28 cellular contexts compared by ENCODE assay signal in the genomic region with DNA sequence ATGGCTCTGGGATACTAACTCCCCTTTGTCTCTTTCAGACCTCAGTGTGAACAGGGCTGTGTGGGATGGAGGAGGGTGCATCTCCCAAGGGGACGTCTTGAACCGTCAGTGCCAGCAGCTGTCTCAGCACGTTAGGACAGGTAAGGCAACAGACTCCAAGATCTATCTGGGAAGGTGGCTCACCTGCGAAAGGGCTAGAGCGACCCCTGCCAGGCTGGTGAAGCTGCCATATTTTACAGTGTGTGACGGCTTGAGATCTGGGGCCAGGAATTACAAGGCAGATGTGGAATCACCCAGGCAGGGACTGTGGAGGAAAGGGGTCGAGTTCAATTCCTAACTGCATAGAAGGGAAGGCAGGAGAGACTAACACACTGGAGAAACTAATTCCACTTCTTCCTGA. TPM values are rescaled to one million over a fixed set of nuclear protein-coding genes. Genes with fewer than 3 reads are reported as not detected.
DNase-seq lines count a peak whose midpoint lies in the region; ATAC-seq, FAIRE-seq and TF ChIP-seq lines count a peak whose summit lies in the region.
"Had no signal": no experiment of that assay in that cellular context is flagged by ENCODE, and none has a peak within 500 bp of the region (broad histone marks: within the 10 kb centered on the region; RNA-seq: fewer than 3 reads in every experiment).

No MANE protein-coding gene starts in this region.

- H3K9me2 ChIP-seq in HCT116 (ENCODE audit: insufficient read depth), result no peaks in the 10 kb centered on the region

- H3K9me3 ChIP-seq in HCT116 (ENCODE audit: control insufficient read depth in 1 of 2, insufficient read depth in 1 of 2, low read depth in 1 of 2, low read length in 2 of 2) (no peaks in the 10 kb centered on the region), left ventricle myocardium inferior (replicated peaks) (no peaks in the 10 kb centered on the region)
- H3K9me3 ChIP-seq: spleen, thyroid gland had no signal

- H3K4me1 ChIP-seq in HCT116 (ENCODE audit: control insufficient read depth in 1 of 2, insufficient read depth in 2 of 2, low read length in 2 of 2) (no peaks in the 10 kb centered on the region), left ventricle myocardium inferior (no peaks in the 10 kb centered on the region)
- H3K4me1 ChIP-seq: spleen, thyroid gland had no signal

- intact Hi-C loops in HCT116 (cut with micrococcal nuclease) (no loop called here), left ventricle myocardium inferior (cut with micrococcal nuclease) (no loop called here)

- peak; percentile 38 for TF ChIP-seq CTCF in GM10266 (IDR thresholded peaks at IDR 0.05; ENCODE audit: control insufficient read depth, insufficient read depth, low read depth, missing control alignments)
- TF ChIP-seq CTCF in HCT116 (IDR thresholded peaks at IDR 0.05 in 2 of 3, conservative IDR thresholded peaks at IDR 0.05 in 1 of 3; ENCODE audit: borderline replicate concordance in 1 of 3, insufficient read depth in 1 of 3, low read depth in 2 of 3, low read length in 2 of 3), result no peak
- TF ChIP-seq CTCF in VCaP (conservative IDR thresholded peaks at IDR 0.05), result peak; percentile 16; the same call in 1 of the 2 replicates
- no peak for TF ChIP-seq CTCF in left ventricle myocardium inferior (IDR thresholded peaks at IDR 0.05; ENCODE audit: borderline replicate concordance)

- no peaks in the 10 kb centered on the region for H3K4me1 Mint-ChIP-seq in stimulated activated memory B cell treated with anti-CD40 and anti-IgM and Interleukin-4, amounts not matched to agents 10 μg/mL and 1 μg/mL and 100 μg/mL, for 72 hours
- H3K4me1 Mint-ChIP-seq: activated CD4-positive, alpha-beta memory T cell treated with anti-CD3 and anti-CD28 coated beads, Interleukin-2, amount 10 ng/mL, durations not matched to agents 7 days and 5 days; central memory CD8-positive, alpha-beta T cell; naive thymus-derived CD4-positive, alpha-beta T cell had no signal

- no peaks in the 10 kb centered on the region for H3K9me3 Mint-ChIP-seq in stimulated activated memory B cell treated with anti-CD40 and anti-IgM and Interleukin-4, amounts not matched to agents 10 μg/mL and 1 μg/mL and 100 μg/mL, for 72 hours
- H3K9me3 Mint-ChIP-seq: activated CD4-positive, alpha-beta memory T cell treated with anti-CD3 and anti-CD28 coated beads, Interleukin-2, amount 10 ng/mL, durations not matched to agents 7 days and 5 days; central memory CD8-positive, alpha-beta T cell; HFFc6; naive thymus-derived CD4-positive, alpha-beta T cell had no signal

- no peak overlapping the region for H2AFZ ChIP-seq in HCT116 (ENCODE audit: low read depth, low read length, poor library complexity, severe bottlenecking)

- H3K27me3 Mint-ChIP-seq in stimulated activated memory B cell treated with anti-CD40 and anti-IgM and Interleukin-4, amounts not matched to agents 10 μg/mL and 1 μg/mL and 100 μg/mL, for 72 hours, result peaks cover 18% of the 10 kb centered on the region

- CTCF ChIA-PET in HCT116 (lab: Charles Lee), result no interaction called here

- no peak overlapping the region for H3K4me2 ChIP-seq in HCT116 (ENCODE audit: low read length)

- no peak for ATAC-seq in HCT116
- ATAC-seq in stimulated activated memory B cell treated with anti-CD40 and anti-IgM and Interleukin-4, amounts not matched to agents 10 μg/mL and 1 μg/mL and 100 μg/mL, for 72 hours, result no peak
- ATAC-seq: naive thymus-derived CD4-positive, alpha-beta T cell; stimulated activated naive CD8-positive, alpha-beta T cell treated with anti-CD3 and anti-CD28 coated beads, Interleukin-15, Interleukin-2, amounts not matched to agents 100 U/mL and 50 U/mL, for 24 hours had no signal

- DNase-seq in GM10266 (ENCODE audit: extremely low spot score), result no peak
- no peak for DNase-seq in HCT116 (ENCODE audit: low read depth, low spot score)
- peak; percentile 42 for DNase-seq in iPS-NIHi11 (ENCODE audit: low spot score)
- no peak for DNase-seq in activated effector memory CD4-positive, alpha-beta T cell treated with anti-CD3 and anti-CD28 coated beads, Interleukin-2, amount 50 U/mL, for 16 hours
- DNase-seq in left ventricle myocardium inferior, result no peak
- DNase-seq in GM12891 (ENCODE audit: insufficient read length, low spot score), result no peak
- DNase-seq: activated CD4-positive, alpha-beta memory T cell treated with anti-CD3 and anti-CD28 coated beads, Interleukin-2, amount 10 ng/mL, durations not matched to agents 7 days and 5 days; activated CD4-positive, CD25-positive, alpha-beta regulatory T cell; activated naive CD4-positive, alpha-beta T cell; activated T-cell treated with anti-CD3 and anti-CD28 coated beads, Interleukin-2, amount 50 U/mL, for 1 hour; HFFc6; hippocampal formation; naive thymus-derived CD4-positive, alpha-beta T cell; spleen; stimulated activated CD4-positive, alpha-beta T cell treated with anti-CD3 and anti-CD28 coated beads, Interleukin-4, amount 100 ng/mL, for 24 hours; stimulated activated naive CD8-positive, alpha-beta T cell treated with anti-CD3 and anti-CD28 coated beads, Interleukin-15, Interleukin-2, amounts not matched to agents 100 U/mL and 50 U/mL, for 24 hours; thyroid gland had no signal

- H3K27ac Mint-ChIP-seq in stimulated activated memory B cell treated with anti-CD40 and anti-IgM and Interleukin-4, amounts not matched to agents 10 μg/mL and 1 μg/mL and 100 μg/mL, for 72 hours, result no peak overlapping the region
- H3K27ac Mint-ChIP-seq: activated CD4-positive, alpha-beta memory T cell treated with anti-CD3 and anti-CD28 coated beads, Interleukin-2, amount 10 ng/mL, durations not matched to agents 7 days and 5 days; HFFc6; naive thymus-derived CD4-positive, alpha-beta T cell had no signal

- no TSS peak for BruUV-seq in HCT116 (replicated peaks; lab: Mats Ljungman, UMichigan)

- RAD21 ChIA-PET in HCT116 (lab: Charles Lee; ENCODE audit: low non-redundant PET in 1 of 2, low total read pairs in 2 of 2, uncharacterized antibody in 2 of 2, unreplicated experiment in 2 of 2), result no interaction called here

- H3K9ac ChIP-seq in HCT116 (ENCODE audit: low read length), result no peak overlapping the region

- no peak overlapping the region for H3K4me3 ChIP-seq in HCT116 (replicated peaks in 1 of 2; ENCODE audit: low read depth in 1 of 2, low read length in 2 of 2)
- H3K4me3 ChIP-seq in left ventricle myocardium inferior, result no peak overlapping the region
- H3K4me3 ChIP-seq: spleen, thyroid gland had no signal

- H3K27ac ChIP-seq in HCT116 (ENCODE audit: low read depth, low read length) (no peak overlapping the region), VCaP (no peak overlapping the region), left ventricle myocardium inferior (replicated peaks) (no peak overlapping the region)
- H3K27ac ChIP-seq: spleen, thyroid gland had no signal

- H3K4me3 Mint-ChIP-seq in stimulated activated memory B cell treated with anti-CD40 and anti-IgM and Interleukin-4, amounts not matched to agents 10 μg/mL and 1 μg/mL and 100 μg/mL, for 72 hours, result no peak overlapping the region
- H3K4me3 Mint-ChIP-seq: activated CD4-positive, alpha-beta memory T cell treated with anti-CD3 and anti-CD28 coated beads, Interleukin-2, amount 10 ng/mL, durations not matched to agents 7 days and 5 days; central memory CD8-positive, alpha-beta T cell; HFFc6; naive thymus-derived CD4-positive, alpha-beta T cell had no signal

- no peaks in the 10 kb centered on the region for H3K79me2 ChIP-seq in HCT116 (ENCODE audit: insufficient read depth, low read length)

- FAIRE-seq in GM12891 (lab: Jason Lieb, UNC), result no peak
- FAIRE-seq: D721Med, frontal cortex had no signal

- H4K20me1 ChIP-seq in HCT116 (ENCODE audit: insufficient read depth), result no peaks in the 10 kb centered on the region

- TF ChIP-seq POLR2A in HCT116 (IDR thresholded peaks at IDR 0.05; ENCODE audit: borderline replicate concordance, extremely low read depth, insufficient read depth, insufficient read length), result no peak
- TF ChIP-seq POLR2A in GM12891 (IDR thresholded peaks at IDR 0.05; ENCODE audit: low read depth, low read length), result no peak

- H3K36me3 ChIP-seq in HCT116 (ENCODE audit: control insufficient read depth in 1 of 2, insufficient read depth in 2 of 2, low read length in 2 of 2) (no peaks in the 10 kb centered on the region), left ventricle myocardium inferior (no peaks in the 10 kb centered on the region)
- H3K36me3 ChIP-seq: spleen, thyroid gland had no signal

- H3K27me3 ChIP-seq in HCT116 (ENCODE audit: insufficient read depth, low read length) (peaks cover 13% of the 10 kb centered on the region; the same call in 1 of the 2 replicates), left ventricle myocardium inferior (ENCODE audit: low read depth) (peaks cover 71% of the 10 kb centered on the region)
- H3K27me3 ChIP-seq: thyroid gland had no signal

- POLR2A ChIA-PET in HCT116 (lab: Charles Lee), result no interaction called here

- TF ChIP-seq RAD21 in HCT116 (IDR thresholded peaks at IDR 0.05; ENCODE audit: low read depth), result peak; percentile 29; the same call in 1 of the 2 replicates

- no peaks in the 10 kb centered on the region for H3K36me3 Mint-ChIP-seq in stimulated activated memory B cell treated with anti-CD40 and anti-IgM and Interleukin-4, amounts not matched to agents 10 μg/mL and 1 μg/mL and 100 μg/mL, for 72 hours
- H3K36me3 Mint-ChIP-seq: naive thymus-derived CD4-positive, alpha-beta T cell had no signal

TF ChIP-seq in HCT116, 20 proteins besides CTCF, POLR2A, EP300 and RAD21 (continues in another document):
- TF ChIP-seq EZH2phosphoT487 (IDR thresholded peaks at IDR 0.05; ENCODE audit: borderline replicate concordance) (no peak), TCF7L2 (IDR thresholded peaks at IDR 0.05; ENCODE audit: borderline replicate concordance, extremely low read depth, insufficient read depth, insufficient read length) (no peak), EGR1 (IDR thresholded peaks at IDR 0.05; ENCODE audit: low read depth) (no peak), JUND (IDR thresholded peaks at IDR 0.05) (no peak)

TF ChIP-seq in GM12891, 5 proteins besides CTCF, POLR2A, EP300 and RAD21:
- TF ChIP-seq SPI1 (IDR thresholded peaks at IDR 0.05; ENCODE audit: low read depth, low read length) (no peak), POLR2AphosphoS5 (IDR thresholded peaks at IDR 0.05; ENCODE audit: low read depth, low read length) (no peak), POU2F2 (IDR thresholded peaks at IDR 0.05; ENCODE audit: low read depth, low read length) (no peak), PAX5 (IDR thresholded peaks at IDR 0.05; ENCODE audit: insufficient read depth, low read length, severe bottlenecking) (no peak), TAF1 (IDR thresholded peaks at IDR 0.05; ENCODE audit: low read depth, low read length) (no peak)

RNA-seq across cellular contexts. Expression of a gene that starts 11.2 kb away (rescaled TPM):
- total RNA-seq in HCT116 (2021; ENCODE audit: unreplicated experiment) (not detected), left ventricle myocardium inferior (not detected)
- polyA plus RNA-seq in HCT116 (2012), result 0.01 TPM in 1 of 2 replicates, not detected in the other
- 0.01 TPM for polyA plus RNA-seq in GM12891 (2012; ENCODE audit: low read depth, missing spikeins)
- total RNA-seq: activated CD4-positive, alpha-beta memory T cell treated with anti-CD3 and anti-CD28 coated beads, Interleukin-2, amount 10 ng/mL, durations not matched to agents 7 days and 5 days; frontal cortex; HFFc6; LHCN-M2; naive thymus-derived CD4-positive, alpha-beta T cell; NCI-H460; omental fat pad; renal cortical epithelial cell; RPMI7951; spleen; thyroid gland had no signal
- polyA plus RNA-seq: esophagus; naive thymus-derived CD4-positive, alpha-beta T cell; spleen had no signal

RNA-seq across cellular contexts. Expression of a gene that starts 54.2 kb away (rescaled TPM):
- 25.9 TPM for total RNA-seq in HCT116 (2021; ENCODE audit: unreplicated experiment)
- polyA plus RNA-seq in HCT116 (2012), result 11.2 and 13.1 TPM in 2 replicates
- total RNA-seq in left ventricle myocardium inferior, result 17.0 TPM
- 9.5 TPM for polyA plus RNA-seq in GM12891 (2012; ENCODE audit: low read depth, missing spikeins)

Comparison
In these comparisons a context has a peak if more than half of its experiments do, and no peak if none do; other contexts are left out.
1. CTCF ChIP-seq: peak in GM10266 (single experiment) and VCaP (single experiment); none in HCT116 (0 of 3) and left ventricle myocardium inferior (single experiment).